In the genomic region with DNA sequence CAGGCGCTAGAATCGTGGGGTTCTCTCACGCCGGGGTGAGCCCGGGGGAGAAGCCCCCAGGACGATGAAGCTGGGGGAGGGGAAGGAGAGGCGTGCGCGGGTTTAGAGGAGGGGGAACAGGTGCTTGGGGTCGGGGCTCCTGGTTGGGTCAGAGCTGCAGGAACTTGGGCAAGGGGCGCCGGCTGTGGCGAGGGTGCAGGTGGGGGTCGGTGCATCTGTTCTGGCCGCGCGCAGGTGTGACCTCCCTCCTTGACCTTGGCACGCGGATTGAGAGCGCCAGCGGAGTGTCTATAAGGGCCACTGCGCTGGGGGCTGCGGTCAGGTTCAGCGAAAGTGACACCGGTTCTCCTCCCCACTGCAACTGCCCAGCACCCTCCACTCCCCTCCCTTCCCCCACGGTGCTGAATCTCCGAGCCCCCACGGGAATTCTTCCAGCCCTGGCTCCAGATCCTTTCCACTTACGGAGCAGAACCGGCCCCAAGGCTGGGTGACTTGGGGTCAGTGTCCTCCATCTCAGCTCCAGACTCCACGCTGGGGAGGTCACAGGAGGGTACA, we compare ENCODE assay signal across 1 cellular context.
TF ChIP-seq lines count a peak whose summit lies in the region.

No MANE protein-coding gene starts in this region.

TF ChIP-seq in HCT116, 20 proteins besides CTCF, POLR2A, EP300 and RAD21:
- no peak for TF ChIP-seq SRF (IDR thresholded peaks at IDR 0.05; ENCODE audit: low read depth)
- TF ChIP-seq POLR2AphosphoS5 (IDR thresholded peaks at IDR 0.05; ENCODE audit: low read depth, low read length): no peak
- TF ChIP-seq SIN3A (IDR thresholded peaks at IDR 0.05; ENCODE audit: low read depth): no peak
- no peak for TF ChIP-seq JUND (IDR thresholded peaks at IDR 0.05)
- no peak for TF ChIP-seq ELF1 (IDR thresholded peaks at IDR 0.05; ENCODE audit: borderline replicate concordance, low read depth)
- TF ChIP-seq FOSL1 (IDR thresholded peaks at IDR 0.05; ENCODE audit: low read depth): no peak
- no peak for TF ChIP-seq EGR1 (IDR thresholded peaks at IDR 0.05; ENCODE audit: low read depth)
- TF ChIP-seq, protein P1, sequence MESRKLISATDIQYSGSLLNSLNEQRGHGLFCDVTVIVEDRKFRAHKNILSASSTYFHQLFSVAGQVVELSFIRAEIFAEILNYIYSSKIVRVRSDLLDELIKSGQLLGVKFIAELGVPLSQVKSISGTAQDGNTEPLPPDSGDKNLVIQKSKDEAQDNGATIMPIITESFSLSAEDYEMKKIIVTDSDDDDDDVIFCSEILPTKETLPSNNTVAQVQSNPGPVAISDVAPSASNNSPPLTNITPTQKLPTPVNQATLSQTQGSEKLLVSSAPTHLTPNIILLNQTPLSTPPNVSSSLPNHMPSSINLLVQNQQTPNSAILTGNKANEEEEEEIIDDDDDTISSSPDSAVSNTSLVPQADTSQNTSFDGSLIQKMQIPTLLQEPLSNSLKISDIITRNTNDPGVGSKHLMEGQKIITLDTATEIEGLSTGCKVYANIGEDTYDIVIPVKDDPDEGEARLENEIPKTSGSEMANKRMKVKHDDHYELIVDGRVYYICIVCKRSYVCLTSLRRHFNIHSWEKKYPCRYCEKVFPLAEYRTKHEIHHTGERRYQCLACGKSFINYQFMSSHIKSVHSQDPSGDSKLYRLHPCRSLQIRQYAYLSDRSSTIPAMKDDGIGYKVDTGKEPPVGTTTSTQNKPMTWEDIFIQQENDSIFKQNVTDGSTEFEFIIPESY (IDR thresholded peaks at IDR 0.05; ENCODE audit: extremely low read depth, insufficient replicate concordance, low read length): no peak
- TF ChIP-seq, protein P2, sequence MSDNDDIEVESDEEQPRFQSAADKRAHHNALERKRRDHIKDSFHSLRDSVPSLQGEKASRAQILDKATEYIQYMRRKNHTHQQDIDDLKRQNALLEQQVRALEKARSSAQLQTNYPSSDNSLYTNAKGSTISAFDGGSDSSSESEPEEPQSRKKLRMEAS (IDR thresholded peaks at IDR 0.05): no peak
- no peak for TF ChIP-seq CEBPB (IDR thresholded peaks at IDR 0.05; ENCODE audit: low read depth)
- TF ChIP-seq, protein P3, sequence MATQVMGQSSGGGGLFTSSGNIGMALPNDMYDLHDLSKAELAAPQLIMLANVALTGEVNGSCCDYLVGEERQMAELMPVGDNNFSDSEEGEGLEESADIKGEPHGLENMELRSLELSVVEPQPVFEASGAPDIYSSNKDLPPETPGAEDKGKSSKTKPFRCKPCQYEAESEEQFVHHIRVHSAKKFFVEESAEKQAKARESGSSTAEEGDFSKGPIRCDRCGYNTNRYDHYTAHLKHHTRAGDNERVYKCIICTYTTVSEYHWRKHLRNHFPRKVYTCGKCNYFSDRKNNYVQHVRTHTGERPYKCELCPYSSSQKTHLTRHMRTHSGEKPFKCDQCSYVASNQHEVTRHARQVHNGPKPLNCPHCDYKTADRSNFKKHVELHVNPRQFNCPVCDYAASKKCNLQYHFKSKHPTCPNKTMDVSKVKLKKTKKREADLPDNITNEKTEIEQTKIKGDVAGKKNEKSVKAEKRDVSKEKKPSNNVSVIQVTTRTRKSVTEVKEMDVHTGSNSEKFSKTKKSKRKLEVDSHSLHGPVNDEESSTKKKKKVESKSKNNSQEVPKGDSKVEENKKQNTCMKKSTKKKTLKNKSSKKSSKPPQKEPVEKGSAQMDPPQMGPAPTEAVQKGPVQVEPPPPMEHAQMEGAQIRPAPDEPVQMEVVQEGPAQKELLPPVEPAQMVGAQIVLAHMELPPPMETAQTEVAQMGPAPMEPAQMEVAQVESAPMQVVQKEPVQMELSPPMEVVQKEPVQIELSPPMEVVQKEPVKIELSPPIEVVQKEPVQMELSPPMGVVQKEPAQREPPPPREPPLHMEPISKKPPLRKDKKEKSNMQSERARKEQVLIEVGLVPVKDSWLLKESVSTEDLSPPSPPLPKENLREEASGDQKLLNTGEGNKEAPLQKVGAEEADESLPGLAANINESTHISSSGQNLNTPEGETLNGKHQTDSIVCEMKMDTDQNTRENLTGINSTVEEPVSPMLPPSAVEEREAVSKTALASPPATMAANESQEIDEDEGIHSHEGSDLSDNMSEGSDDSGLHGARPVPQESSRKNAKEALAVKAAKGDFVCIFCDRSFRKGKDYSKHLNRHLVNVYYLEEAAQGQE (IDR thresholded peaks at IDR 0.05; ENCODE audit: low read depth): no peak
- TF ChIP-seq TCF7L2 (IDR thresholded peaks at IDR 0.05; ENCODE audit: borderline replicate concordance, extremely low read depth, insufficient read depth, insufficient read length): no peak
- no peak for TF ChIP-seq EZH2phosphoT487 (IDR thresholded peaks at IDR 0.05; ENCODE audit: borderline replicate concordance)
